ENCODE assay signal across 29 cellular contexts in the genomic region with DNA sequence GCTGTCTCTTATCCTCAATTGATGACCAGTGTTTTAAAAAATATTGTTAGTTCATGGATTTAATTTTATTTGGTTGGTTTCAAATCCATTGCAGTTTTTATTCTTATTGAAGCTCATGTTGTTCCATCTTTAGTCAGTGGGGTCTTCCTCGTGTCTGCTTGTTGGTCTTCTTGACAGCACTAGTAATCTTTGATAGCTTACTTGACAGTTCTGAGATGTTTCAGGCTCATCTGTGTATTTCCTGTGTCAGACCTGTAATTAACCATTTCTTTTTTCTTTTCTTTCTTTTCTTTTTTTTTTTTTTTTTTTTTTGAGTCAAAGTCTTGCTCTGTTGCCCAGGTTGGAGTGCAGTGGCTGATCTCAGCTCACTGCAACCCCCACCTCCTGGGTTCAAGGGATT.
"Had no signal": no experiment of that assay in that cellular context is flagged by ENCODE, and none has a peak within 500 bp of the region (broad histone marks: within the 10 kb centered on the region; RNA-seq: fewer than 3 reads in every experiment).

No MANE protein-coding gene starts in this region.

- H3K27ac ChIP-seq: brain microvascular endothelial cell, WERI-Rb-1 had no signal

- FAIRE-seq: astrocyte, bronchial epithelial cell, colon, frontal cortex, TTC549 had no signal

- H3K27ac Mint-ChIP-seq: activated B cell treated with CpG ODN at 0.5 μM for 24 hours; activated CD4-positive, alpha-beta T cell treated with anti-CD3 and anti-CD28 coated beads for 36 hours; activated CD4-positive, alpha-beta T cell treated with anti-CD3 and anti-CD28 coated beads, Interleukin-2, amount 10 ng/mL, durations not matched to agents 24 days and 14 days; activated CD8-positive, alpha-beta T cell treated with anti-CD3 and anti-CD28 coated beads for 36 hours; activated naive CD8-positive, alpha-beta T cell had no signal

- H3K4me3 Mint-ChIP-seq: activated B cell treated with CpG ODN at 0.5 μM for 24 hours; activated CD4-positive, alpha-beta T cell treated with anti-CD3 and anti-CD28 coated beads for 36 hours; activated CD4-positive, alpha-beta T cell treated with anti-CD3 and anti-CD28 coated beads, Interleukin-2, amount 10 ng/mL, durations not matched to agents 24 days and 14 days; activated CD8-positive, alpha-beta T cell treated with anti-CD3 and anti-CD28 coated beads for 36 hours; activated naive CD8-positive, alpha-beta T cell; activated T-cell treated with anti-CD3 and anti-CD28 coated beads, Interleukin-2, amount 50 U/mL, for 4 hours; activated T-helper 17 cell treated with anti-CD3 and anti-CD28 coated beads, Interleukin-2, amount 50 U/mL, for 72 hours had no signal

- H3K27me3 ChIP-seq: brain microvascular endothelial cell had no signal

- DNase-seq: activated B cell treated with CpG ODN at 0.5 μM for 24 hours; activated CD4-positive, alpha-beta T cell treated with anti-CD3 and anti-CD28 coated beads for 36 hours; activated CD4-positive, alpha-beta T cell treated with anti-CD3 and anti-CD28 coated beads, Interleukin-2, amount 10 ng/mL, durations not matched to agents 24 days and 14 days; activated CD8-positive, alpha-beta memory T cell treated with anti-CD3 and anti-CD28 coated beads for 24 hours; activated CD8-positive, alpha-beta T cell treated with anti-CD3 and anti-CD28 coated beads for 36 hours; activated effector memory CD4-positive, alpha-beta T cell treated with Interleukin-2 at 50 U/mL for 16 hours; activated gamma-delta T cell treated with Interleukin-2 at 50 U/mL for 16 hours; activated naive CD4-positive, alpha-beta T cell treated with anti-CD3 and anti-CD28 coated beads, Interleukin-2, amount 50 U/mL, for 16 hours; activated naive CD4-positive, alpha-beta T cell treated with Interleukin-2 at 50 U/mL for 16 hours; activated T-cell treated with anti-CD3 and anti-CD28 coated beads, Interleukin-2, amount 50 U/mL, for 4 hours; amniotic stem cell; anterior cingulate cortex; brain microvascular endothelial cell; cortex of kidney; dermis blood vessel endothelial cell; effector CD4-positive, alpha-beta T cell; foreskin fibroblast; head of caudate nucleus; T-helper 1 cell; WERI-Rb-1 had no signal

- H3K36me3 ChIP-seq: brain microvascular endothelial cell had no signal

- H3K9me3 Mint-ChIP-seq: activated B cell treated with CpG ODN at 0.5 μM for 24 hours; activated CD4-positive, alpha-beta T cell treated with anti-CD3 and anti-CD28 coated beads, Interleukin-2, amount 10 ng/mL, durations not matched to agents 24 days and 14 days; activated CD8-positive, alpha-beta T cell treated with anti-CD3 and anti-CD28 coated beads for 36 hours; activated T-cell treated with anti-CD3 and anti-CD28 coated beads, Interleukin-2, amount 50 U/mL, for 4 hours; activated T-helper 17 cell treated with anti-CD3 and anti-CD28 coated beads, Interleukin-2, amount 50 U/mL, for 72 hours had no signal

- H3K27me3 Mint-ChIP-seq: activated B cell treated with CpG ODN at 0.5 μM for 24 hours; activated CD4-positive, alpha-beta T cell treated with anti-CD3 and anti-CD28 coated beads for 36 hours; activated CD4-positive, alpha-beta T cell treated with anti-CD3 and anti-CD28 coated beads, Interleukin-2, amount 10 ng/mL, durations not matched to agents 24 days and 14 days; activated CD8-positive, alpha-beta T cell treated with anti-CD3 and anti-CD28 coated beads for 36 hours; activated naive CD8-positive, alpha-beta T cell; activated T-helper 17 cell treated with anti-CD3 and anti-CD28 coated beads, Interleukin-2, amount 50 U/mL, for 72 hours had no signal

- ATAC-seq: activated CD4-positive, alpha-beta T cell treated with anti-CD3 and anti-CD28 coated beads for 36 hours; activated CD4-positive, CD25-positive, alpha-beta regulatory T cell treated with anti-CD3 and anti-CD28 coated beads, Interleukin-2, amount 50 U/mL, for 24 hours; activated CD8-positive, alpha-beta T cell treated with anti-CD3 and anti-CD28 coated beads for 36 hours; activated T-cell treated with anti-CD3 and anti-CD28 coated beads, Interleukin-2, amount 50 U/mL, for 4 hours; activated T-helper 17 cell treated with anti-CD3 and anti-CD28 coated beads, Interleukin-2, amount 50 U/mL, for 72 hours; esophagus mucosa had no signal
